In the genomic region with DNA sequence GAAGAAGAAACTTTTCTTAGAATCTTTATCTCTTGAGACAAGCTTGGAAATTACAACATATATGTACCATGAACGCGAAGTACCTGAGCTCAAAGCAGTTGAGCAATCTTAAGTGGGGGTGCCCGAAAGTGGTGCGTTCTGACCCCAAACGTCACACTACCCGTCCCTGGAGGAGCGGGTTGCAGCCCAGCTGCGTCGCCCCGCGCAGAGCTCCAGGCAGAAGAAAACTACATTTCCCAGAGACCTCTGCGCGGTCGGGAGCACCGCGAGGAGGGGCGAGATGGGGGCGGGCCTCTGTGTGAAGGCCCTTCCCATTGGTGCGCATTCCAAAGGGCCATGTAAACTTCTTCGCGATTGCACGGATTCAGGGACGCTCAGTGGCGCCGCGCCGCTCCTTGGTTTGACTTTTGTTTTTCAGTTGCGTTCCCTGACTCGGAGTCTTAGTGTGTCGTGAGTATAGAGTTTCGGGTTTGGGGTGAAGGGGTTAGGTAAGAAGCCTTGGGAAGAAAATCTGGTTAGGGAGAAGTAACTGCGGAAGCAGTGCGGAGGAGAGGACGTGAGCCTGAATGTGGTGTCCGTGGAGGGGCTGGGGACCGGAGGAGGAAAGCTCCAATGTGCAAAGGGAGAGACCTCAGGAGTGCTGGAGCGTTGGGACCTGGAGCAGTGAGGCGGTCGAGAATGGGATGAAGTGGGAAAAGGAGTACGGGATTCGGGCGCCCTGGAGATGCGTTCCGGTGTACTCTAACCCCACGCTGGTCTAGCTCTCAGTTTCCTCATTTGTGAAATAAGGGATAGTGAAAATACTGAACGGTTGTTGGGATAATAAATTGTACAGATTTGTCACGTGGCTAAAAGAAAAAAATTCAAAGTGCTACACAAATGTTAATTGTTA, we compare ENCODE assay signal across 1 cellular context.
A peak's percentile ranks its signal among the peaks of the same experiment; 100 is the strongest.
TF ChIP-seq lines count a peak whose summit lies in the region.

A gene (plus strand): TSS at position 410 of the 892 bp plus-strand sequence. CDS start 7,740 bp downstream, outside the sequence.

TF ChIP-seq in HEK293, 187 proteins besides CTCF, POLR2A, EP300 and RAD21 (continued from another document and continues in another):
- TF ChIP-seq, protein P1, sequence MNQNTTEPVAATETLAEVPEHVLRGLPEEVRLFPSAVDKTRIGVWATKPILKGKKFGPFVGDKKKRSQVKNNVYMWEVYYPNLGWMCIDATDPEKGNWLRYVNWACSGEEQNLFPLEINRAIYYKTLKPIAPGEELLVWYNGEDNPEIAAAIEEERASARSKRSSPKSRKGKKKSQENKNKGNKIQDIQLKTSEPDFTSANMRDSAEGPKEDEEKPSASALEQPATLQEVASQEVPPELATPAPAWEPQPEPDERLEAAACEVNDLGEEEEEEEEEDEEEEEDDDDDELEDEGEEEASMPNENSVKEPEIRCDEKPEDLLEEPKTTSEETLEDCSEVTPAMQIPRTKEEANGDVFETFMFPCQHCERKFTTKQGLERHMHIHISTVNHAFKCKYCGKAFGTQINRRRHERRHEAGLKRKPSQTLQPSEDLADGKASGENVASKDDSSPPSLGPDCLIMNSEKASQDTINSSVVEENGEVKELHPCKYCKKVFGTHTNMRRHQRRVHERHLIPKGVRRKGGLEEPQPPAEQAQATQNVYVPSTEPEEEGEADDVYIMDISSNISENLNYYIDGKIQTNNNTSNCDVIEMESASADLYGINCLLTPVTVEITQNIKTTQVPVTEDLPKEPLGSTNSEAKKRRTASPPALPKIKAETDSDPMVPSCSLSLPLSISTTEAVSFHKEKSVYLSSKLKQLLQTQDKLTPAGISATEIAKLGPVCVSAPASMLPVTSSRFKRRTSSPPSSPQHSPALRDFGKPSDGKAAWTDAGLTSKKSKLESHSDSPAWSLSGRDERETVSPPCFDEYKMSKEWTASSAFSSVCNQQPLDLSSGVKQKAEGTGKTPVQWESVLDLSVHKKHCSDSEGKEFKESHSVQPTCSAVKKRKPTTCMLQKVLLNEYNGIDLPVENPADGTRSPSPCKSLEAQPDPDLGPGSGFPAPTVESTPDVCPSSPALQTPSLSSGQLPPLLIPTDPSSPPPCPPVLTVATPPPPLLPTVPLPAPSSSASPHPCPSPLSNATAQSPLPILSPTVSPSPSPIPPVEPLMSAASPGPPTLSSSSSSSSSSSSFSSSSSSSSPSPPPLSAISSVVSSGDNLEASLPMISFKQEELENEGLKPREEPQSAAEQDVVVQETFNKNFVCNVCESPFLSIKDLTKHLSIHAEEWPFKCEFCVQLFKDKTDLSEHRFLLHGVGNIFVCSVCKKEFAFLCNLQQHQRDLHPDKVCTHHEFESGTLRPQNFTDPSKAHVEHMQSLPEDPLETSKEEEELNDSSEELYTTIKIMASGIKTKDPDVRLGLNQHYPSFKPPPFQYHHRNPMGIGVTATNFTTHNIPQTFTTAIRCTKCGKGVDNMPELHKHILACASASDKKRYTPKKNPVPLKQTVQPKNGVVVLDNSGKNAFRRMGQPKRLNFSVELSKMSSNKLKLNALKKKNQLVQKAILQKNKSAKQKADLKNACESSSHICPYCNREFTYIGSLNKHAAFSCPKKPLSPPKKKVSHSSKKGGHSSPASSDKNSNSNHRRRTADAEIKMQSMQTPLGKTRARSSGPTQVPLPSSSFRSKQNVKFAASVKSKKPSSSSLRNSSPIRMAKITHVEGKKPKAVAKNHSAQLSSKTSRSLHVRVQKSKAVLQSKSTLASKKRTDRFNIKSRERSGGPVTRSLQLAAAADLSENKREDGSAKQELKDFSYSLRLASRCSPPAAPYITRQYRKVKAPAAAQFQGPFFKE (tag by site-specific recombination; IDR thresholded peaks at IDR 0.05; ENCODE audit: borderline replicate concordance): peak; percentile 95; the same call in 1 of the 2 replicates
- TF ChIP-seq ZNF221 (tag by site-specific recombination; IDR thresholded peaks at IDR 0.05; ENCODE audit: borderline replicate concordance) (no peak), ZFP69B (tag by site-specific recombination; IDR thresholded peaks at IDR 0.05) (0 out of 2 replicates have a peak, but pooled peaks have one; percentile 45), ZNF146 (tag by site-specific recombination; IDR thresholded peaks at IDR 0.05) (peak; percentile 19; the same call in 1 of the 2 replicates), ZNF830 (tag by site-specific recombination; IDR thresholded peaks at IDR 0.05; ENCODE audit: low read depth) (no peak), KLF1 (tag by site-specific recombination; IDR thresholded peaks at IDR 0.05) (no peak), GLI2 (tag by site-specific recombination; IDR thresholded peaks at IDR 0.05; ENCODE audit: borderline replicate concordance, low read depth) (no peak), ZNF660 (tag by site-specific recombination; IDR thresholded peaks at IDR 0.05) (peak; percentile 84), WT1 (tag by site-specific recombination; IDR thresholded peaks at IDR 0.05) (0 out of 2 replicates have a peak, but pooled peaks have one; percentile 12), ZNF677 (tag by site-specific recombination; IDR thresholded peaks at IDR 0.05) (no peak), ZNF174 (tag by site-specific recombination; IDR thresholded peaks at IDR 0.05) (no peak), ZNF2 (tag by site-specific recombination; IDR thresholded peaks at IDR 0.05) (peak; percentile 90; the same call in 1 of the 2 replicates), ZNF404 (tag by site-specific recombination; IDR thresholded peaks at IDR 0.05) (no peak), ZNF132 (tag by site-specific recombination; IDR thresholded peaks at IDR 0.05; ENCODE audit: borderline replicate concordance) (no peak), ZNF133 (tag by site-specific recombination; IDR thresholded peaks at IDR 0.05) (no peak), ZNF423 (tag by site-specific recombination; IDR thresholded peaks at IDR 0.05) (no peak), KLF8 (tag by site-specific recombination; IDR thresholded peaks at IDR 0.05) (peak; percentile 71), ZNF211 (tag by site-specific recombination; IDR thresholded peaks at IDR 0.05; ENCODE audit: low read depth) (no peak), ZBTB21 (tag by site-specific recombination; IDR thresholded peaks at IDR 0.05) (peak; percentile 12; the same call in 1 of the 2 replicates)
- TF ChIP-seq, protein P2, sequence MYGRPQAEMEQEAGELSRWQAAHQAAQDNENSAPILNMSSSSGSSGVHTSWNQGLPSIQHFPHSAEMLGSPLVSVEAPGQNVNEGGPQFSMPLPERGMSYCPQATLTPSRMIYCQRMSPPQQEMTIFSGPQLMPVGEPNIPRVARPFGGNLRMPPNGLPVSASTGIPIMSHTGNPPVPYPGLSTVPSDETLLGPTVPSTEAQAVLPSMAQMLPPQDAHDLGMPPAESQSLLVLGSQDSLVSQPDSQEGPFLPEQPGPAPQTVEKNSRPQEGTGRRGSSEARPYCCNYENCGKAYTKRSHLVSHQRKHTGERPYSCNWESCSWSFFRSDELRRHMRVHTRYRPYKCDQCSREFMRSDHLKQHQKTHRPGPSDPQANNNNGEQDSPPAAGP (tag by site-specific recombination; IDR thresholded peaks at IDR 0.05): peak; percentile 49
- TF ChIP-seq, protein P3, sequence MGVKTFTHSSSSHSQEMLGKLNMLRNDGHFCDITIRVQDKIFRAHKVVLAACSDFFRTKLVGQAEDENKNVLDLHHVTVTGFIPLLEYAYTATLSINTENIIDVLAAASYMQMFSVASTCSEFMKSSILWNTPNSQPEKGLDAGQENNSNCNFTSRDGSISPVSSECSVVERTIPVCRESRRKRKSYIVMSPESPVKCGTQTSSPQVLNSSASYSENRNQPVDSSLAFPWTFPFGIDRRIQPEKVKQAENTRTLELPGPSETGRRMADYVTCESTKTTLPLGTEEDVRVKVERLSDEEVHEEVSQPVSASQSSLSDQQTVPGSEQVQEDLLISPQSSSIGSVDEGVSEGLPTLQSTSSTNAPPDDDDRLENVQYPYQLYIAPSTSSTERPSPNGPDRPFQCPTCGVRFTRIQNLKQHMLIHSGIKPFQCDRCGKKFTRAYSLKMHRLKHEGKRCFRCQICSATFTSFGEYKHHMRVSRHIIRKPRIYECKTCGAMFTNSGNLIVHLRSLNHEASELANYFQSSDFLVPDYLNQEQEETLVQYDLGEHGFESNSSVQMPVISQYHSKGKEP (tag by site-specific recombination; IDR thresholded peaks at IDR 0.05): no peak
- TF ChIP-seq, protein P4, sequence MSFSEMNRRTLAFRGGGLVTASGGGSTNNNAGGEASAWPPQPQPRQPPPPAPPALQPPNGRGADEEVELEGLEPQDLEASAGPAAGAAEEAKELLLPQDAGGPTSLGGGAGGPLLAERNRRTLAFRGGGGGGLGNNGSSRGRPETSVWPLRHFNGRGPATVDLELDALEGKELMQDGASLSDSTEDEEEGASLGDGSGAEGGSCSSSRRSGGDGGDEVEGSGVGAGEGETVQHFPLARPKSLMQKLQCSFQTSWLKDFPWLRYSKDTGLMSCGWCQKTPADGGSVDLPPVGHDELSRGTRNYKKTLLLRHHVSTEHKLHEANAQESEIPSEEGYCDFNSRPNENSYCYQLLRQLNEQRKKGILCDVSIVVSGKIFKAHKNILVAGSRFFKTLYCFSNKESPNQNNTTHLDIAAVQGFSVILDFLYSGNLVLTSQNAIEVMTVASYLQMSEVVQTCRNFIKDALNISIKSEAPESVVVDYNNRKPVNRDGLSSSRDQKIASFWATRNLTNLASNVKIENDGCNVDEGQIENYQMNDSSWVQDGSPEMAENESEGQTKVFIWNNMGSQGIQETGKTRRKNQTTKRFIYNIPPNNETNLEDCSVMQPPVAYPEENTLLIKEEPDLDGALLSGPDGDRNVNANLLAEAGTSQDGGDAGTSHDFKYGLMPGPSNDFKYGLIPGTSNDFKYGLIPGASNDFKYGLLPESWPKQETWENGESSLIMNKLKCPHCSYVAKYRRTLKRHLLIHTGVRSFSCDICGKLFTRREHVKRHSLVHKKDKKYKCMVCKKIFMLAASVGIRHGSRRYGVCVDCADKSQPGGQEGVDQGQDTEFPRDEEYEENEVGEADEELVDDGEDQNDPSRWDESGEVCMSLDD (tag by site-specific recombination; IDR thresholded peaks at IDR 0.05): 0 out of 2 replicates have a peak, but pooled peaks have one; percentile 32
- TF ChIP-seq, protein P5, sequence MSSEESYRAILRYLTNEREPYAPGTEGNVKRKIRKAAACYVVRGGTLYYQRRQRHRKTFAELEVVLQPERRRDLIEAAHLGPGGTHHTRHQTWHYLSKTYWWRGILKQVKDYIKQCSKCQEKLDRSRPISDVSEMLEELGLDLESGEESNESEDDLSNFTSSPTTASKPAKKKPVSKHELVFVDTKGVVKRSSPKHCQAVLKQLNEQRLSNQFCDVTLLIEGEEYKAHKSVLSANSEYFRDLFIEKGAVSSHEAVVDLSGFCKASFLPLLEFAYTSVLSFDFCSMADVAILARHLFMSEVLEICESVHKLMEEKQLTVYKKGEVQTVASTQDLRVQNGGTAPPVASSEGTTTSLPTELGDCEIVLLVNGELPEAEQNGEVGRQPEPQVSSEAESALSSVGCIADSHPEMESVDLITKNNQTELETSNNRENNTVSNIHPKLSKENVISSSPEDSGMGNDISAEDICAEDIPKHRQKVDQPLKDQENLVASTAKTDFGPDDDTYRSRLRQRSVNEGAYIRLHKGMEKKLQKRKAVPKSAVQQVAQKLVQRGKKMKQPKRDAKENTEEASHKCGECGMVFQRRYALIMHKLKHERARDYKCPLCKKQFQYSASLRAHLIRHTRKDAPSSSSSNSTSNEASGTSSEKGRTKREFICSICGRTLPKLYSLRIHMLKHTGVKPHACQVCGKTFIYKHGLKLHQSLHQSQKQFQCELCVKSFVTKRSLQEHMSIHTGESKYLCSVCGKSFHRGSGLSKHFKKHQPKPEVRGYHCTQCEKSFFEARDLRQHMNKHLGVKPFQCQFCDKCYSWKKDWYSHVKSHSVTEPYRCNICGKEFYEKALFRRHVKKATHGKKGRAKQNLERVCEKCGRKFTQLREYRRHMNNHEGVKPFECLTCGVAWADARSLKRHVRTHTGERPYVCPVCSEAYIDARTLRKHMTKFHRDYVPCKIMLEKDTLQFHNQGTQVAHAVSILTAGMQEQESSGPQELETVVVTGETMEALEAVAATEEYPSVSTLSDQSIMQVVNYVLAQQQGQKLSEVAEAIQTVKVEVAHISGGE (tag by site-specific recombination; conservative IDR thresholded peaks at IDR 0.05; ENCODE audit: low read depth): peak; percentile 55
- TF ChIP-seq, protein P6, sequence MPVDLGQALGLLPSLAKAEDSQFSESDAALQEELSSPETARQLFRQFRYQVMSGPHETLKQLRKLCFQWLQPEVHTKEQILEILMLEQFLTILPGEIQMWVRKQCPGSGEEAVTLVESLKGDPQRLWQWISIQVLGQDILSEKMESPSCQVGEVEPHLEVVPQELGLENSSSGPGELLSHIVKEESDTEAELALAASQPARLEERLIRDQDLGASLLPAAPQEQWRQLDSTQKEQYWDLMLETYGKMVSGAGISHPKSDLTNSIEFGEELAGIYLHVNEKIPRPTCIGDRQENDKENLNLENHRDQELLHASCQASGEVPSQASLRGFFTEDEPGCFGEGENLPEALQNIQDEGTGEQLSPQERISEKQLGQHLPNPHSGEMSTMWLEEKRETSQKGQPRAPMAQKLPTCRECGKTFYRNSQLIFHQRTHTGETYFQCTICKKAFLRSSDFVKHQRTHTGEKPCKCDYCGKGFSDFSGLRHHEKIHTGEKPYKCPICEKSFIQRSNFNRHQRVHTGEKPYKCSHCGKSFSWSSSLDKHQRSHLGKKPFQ (tag by site-specific recombination; IDR thresholded peaks at IDR 0.05): no peak
- TF ChIP-seq, protein P7, sequence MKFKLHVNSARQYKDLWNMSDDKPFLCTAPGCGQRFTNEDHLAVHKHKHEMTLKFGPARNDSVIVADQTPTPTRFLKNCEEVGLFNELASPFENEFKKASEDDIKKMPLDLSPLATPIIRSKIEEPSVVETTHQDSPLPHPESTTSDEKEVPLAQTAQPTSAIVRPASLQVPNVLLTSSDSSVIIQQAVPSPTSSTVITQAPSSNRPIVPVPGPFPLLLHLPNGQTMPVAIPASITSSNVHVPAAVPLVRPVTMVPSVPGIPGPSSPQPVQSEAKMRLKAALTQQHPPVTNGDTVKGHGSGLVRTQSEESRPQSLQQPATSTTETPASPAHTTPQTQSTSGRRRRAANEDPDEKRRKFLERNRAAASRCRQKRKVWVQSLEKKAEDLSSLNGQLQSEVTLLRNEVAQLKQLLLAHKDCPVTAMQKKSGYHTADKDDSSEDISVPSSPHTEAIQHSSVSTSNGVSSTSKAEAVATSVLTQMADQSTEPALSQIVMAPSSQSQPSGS (tag by site-specific recombination; IDR thresholded peaks at IDR 0.05; ENCODE audit: low read depth): no peak
- TF ChIP-seq, protein P8, sequence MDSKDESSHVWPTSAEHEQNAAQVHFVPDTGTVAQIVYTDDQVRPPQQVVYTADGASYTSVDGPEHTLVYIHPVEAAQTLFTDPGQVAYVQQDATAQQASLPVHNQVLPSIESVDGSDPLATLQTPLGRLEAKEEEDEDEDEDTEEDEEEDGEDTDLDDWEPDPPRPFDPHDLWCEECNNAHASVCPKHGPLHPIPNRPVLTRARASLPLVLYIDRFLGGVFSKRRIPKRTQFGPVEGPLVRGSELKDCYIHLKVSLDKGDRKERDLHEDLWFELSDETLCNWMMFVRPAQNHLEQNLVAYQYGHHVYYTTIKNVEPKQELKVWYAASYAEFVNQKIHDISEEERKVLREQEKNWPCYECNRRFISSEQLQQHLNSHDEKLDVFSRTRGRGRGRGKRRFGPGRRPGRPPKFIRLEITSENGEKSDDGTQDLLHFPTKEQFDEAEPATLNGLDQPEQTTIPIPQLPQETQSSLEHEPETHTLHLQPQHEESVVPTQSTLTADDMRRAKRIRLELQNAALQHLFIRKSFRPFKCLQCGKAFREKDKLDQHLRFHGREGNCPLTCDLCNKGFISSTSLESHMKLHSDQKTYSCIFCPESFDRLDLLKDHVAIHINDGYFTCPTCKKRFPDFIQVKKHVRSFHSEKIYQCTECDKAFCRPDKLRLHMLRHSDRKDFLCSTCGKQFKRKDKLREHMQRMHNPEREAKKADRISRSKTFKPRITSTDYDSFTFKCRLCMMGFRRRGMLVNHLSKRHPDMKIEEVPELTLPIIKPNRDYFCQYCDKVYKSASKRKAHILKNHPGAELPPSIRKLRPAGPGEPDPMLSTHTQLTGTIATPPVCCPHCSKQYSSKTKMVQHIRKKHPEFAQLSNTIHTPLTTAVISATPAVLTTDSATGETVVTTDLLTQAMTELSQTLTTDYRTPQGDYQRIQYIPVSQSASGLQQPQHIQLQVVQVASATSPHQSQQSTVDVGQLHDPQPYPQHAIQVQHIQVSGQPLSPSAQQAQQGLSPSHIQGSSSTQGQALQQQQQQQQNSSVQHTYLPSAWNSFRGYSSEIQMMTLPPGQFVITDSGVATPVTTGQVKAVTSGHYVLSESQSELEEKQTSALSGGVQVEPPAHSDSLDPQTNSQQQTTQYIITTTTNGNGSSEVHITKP (tag by site-specific recombination; IDR thresholded peaks at IDR 0.05): peak; percentile 82
